ENCODE assay signal across 1 cellular context in genomic region chr1:245353411-245353810, GRCh38.
TF ChIP-seq lines count a peak whose summit lies in the region.

No MANE protein-coding gene starts in this region.

TF ChIP-seq in SK-N-SH treated with all-trans-retinoic acid at 6 μM for 48 hours, 23 proteins besides CTCF, POLR2A, EP300 and RAD21 (continued from another document):
- TF ChIP-seq, protein P1, sequence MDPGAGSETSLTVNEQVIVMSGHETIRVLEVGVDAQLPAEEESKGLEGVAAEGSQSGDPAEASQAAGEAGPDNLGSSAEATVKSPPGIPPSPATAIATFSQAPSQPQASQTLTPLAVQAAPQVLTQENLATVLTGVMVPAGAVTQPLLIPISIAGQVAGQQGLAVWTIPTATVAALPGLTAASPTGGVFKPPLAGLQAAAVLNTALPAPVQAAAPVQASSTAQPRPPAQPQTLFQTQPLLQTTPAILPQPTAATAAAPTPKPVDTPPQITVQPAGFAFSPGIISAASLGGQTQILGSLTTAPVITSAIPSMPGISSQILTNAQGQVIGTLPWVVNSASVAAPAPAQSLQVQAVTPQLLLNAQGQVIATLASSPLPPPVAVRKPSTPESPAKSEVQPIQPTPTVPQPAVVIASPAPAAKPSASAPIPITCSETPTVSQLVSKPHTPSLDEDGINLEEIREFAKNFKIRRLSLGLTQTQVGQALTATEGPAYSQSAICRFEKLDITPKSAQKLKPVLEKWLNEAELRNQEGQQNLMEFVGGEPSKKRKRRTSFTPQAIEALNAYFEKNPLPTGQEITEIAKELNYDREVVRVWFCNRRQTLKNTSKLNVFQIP (CRISPR knock-in tag; IDR thresholded peaks at IDR 0.05; ENCODE audit: borderline replicate concordance, low read depth): no peak
- TF ChIP-seq GLIS3 (CRISPR knock-in tag; IDR thresholded peaks at IDR 0.05): no peak
- TF ChIP-seq OSR1 (CRISPR knock-in tag; IDR thresholded peaks at IDR 0.05): no peak
TF ChIP-seq in SK-N-SH treated with all-trans-retinoic acid at 6 μM for 48 hours: peak in this region for 0.
